Comparison of ENCODE assay signal across 25 cellular contexts in genomic region chr1:6329392-6329791, GRCh38.
A peak's percentile ranks its signal among the peaks of the same experiment; 100 is the strongest.
DNase-seq lines count a peak whose midpoint lies in the region; ATAC-seq and TF ChIP-seq lines count a peak whose summit lies in the region.
"Had no signal": no experiment of that assay in that cellular context is flagged by ENCODE, and none has a peak within 500 bp of the region (broad histone marks: within the 10 kb centered on the region; RNA-seq: fewer than 3 reads in every experiment).

No MANE protein-coding gene starts in this region.

- H3K4me3 Mint-ChIP-seq in nephron progenitor cell: no peak overlapping the region
- no peak overlapping the region for H3K4me3 Mint-ChIP-seq in activated naive CD8-positive, alpha-beta T cell treated with anti-CD3 and anti-CD28 coated beads, Interleukin-2, amount 50 U/mL, for 24 hours
- H3K4me3 Mint-ChIP-seq: activated CD8-positive, alpha-beta T cell treated with anti-CD3 and anti-CD28 coated beads, Interleukin-2, amount 10 ng/mL, durations not matched to agents 7 days and 5 days; activated naive CD8-positive, alpha-beta T cell; activated T-cell treated with anti-CD3 and anti-CD28 coated beads, Interleukin-2, amount 50 U/mL, for 72 hours; CD4-positive, CD25-positive, alpha-beta regulatory T cell; GM23338; IgD-negative memory B cell; memory B cell had no signal

- H3K36me3 Mint-ChIP-seq in nephron progenitor cell (ENCODE audit: low read depth): peaks cover 4% of the 10 kb centered on the region
- H3K36me3 Mint-ChIP-seq in activated naive CD8-positive, alpha-beta T cell treated with anti-CD3 and anti-CD28 coated beads, Interleukin-2, amount 50 U/mL, for 24 hours (ENCODE audit: low read depth): peaks cover 7% of the 10 kb centered on the region

- H3K9me3 ChIP-seq in fibroblast of lung (ENCODE audit: control insufficient read depth, insufficient read depth, low read depth, low read length): no peaks in the 10 kb centered on the region
- H3K9me3 ChIP-seq: thoracic aorta had no signal

- no peak overlapping the region for H3K9ac ChIP-seq in fibroblast of lung (ENCODE audit: insufficient read depth, low read length)

- no peaks in the 10 kb centered on the region for H3K27me3 Mint-ChIP-seq in nephron progenitor cell (ENCODE audit: low read depth, poor library complexity)
- H3K27me3 Mint-ChIP-seq in activated naive CD8-positive, alpha-beta T cell treated with anti-CD3 and anti-CD28 coated beads, Interleukin-2, amount 50 U/mL, for 24 hours: no peaks in the 10 kb centered on the region
- H3K27me3 Mint-ChIP-seq: activated naive CD8-positive, alpha-beta T cell; CD4-positive, CD25-positive, alpha-beta regulatory T cell; IgD-negative memory B cell; memory B cell had no signal

- peaks cover 29% of the 10 kb centered on the region for H3K4me1 Mint-ChIP-seq in nephron progenitor cell
- H3K4me1 Mint-ChIP-seq in activated naive CD8-positive, alpha-beta T cell treated with anti-CD3 and anti-CD28 coated beads, Interleukin-2, amount 50 U/mL, for 24 hours: no peaks in the 10 kb centered on the region
- H3K4me1 Mint-ChIP-seq: CD4-positive, CD25-positive, alpha-beta regulatory T cell; GM23338; IgD-negative memory B cell; memory B cell had no signal

- no peak for ATAC-seq in activated naive CD8-positive, alpha-beta T cell treated with anti-CD3 and anti-CD28 coated beads, Interleukin-2, amount 50 U/mL, for 24 hours
- ATAC-seq in foreskin keratinocyte: no peak
- ATAC-seq: activated CD8-positive, alpha-beta T cell treated with anti-CD3 and anti-CD28 coated beads, Interleukin-2, amount 10 ng/mL, durations not matched to agents 7 days and 5 days; activated T-cell treated with anti-CD3 and anti-CD28 coated beads, Interleukin-2, amount 50 U/mL, for 72 hours; GM23338 had no signal

- H3K4me1 ChIP-seq in fibroblast of lung (ENCODE audit: control insufficient read depth, extremely low read depth, insufficient read depth, low read length) (peaks cover 9% of the 10 kb centered on the region), foreskin keratinocyte (peaks cover 14% of the 10 kb centered on the region)

- no peak overlapping the region for H2AFZ ChIP-seq in fibroblast of lung (ENCODE audit: low read length)
- H2AFZ ChIP-seq: GM23338 had no signal

- TF ChIP-seq CTCF in fibroblast of lung (conservative IDR thresholded peaks at IDR 0.05 in 1 of 2, IDR thresholded peaks at IDR 0.05 in 1 of 2; ENCODE audit: low read depth in 1 of 2, low read length in 2 of 2): no peak
- TF ChIP-seq CTCF in nephron progenitor cell (IDR thresholded peaks at IDR 0.05): no peak
- no peak for TF ChIP-seq CTCF in foreskin keratinocyte (conservative IDR thresholded peaks at IDR 0.05)

- no peak overlapping the region for H3K27ac ChIP-seq in fibroblast of lung (ENCODE audit: insufficient read depth, low read length)
- no peak overlapping the region for H3K27ac ChIP-seq in foreskin keratinocyte
- H3K27ac ChIP-seq: cardiac muscle cell, thoracic aorta had no signal

- H3K27ac Mint-ChIP-seq in nephron progenitor cell: peak overlapping the region; percentile 30
- no peak overlapping the region for H3K27ac Mint-ChIP-seq in activated naive CD8-positive, alpha-beta T cell treated with anti-CD3 and anti-CD28 coated beads, Interleukin-2, amount 50 U/mL, for 24 hours
- H3K27ac Mint-ChIP-seq: activated CD8-positive, alpha-beta T cell treated with anti-CD3 and anti-CD28 coated beads, Interleukin-2, amount 10 ng/mL, durations not matched to agents 7 days and 5 days; activated naive CD8-positive, alpha-beta T cell; activated T-cell treated with anti-CD3 and anti-CD28 coated beads, Interleukin-2, amount 50 U/mL, for 72 hours; CD4-positive, CD25-positive, alpha-beta regulatory T cell; GM23338; IgD-negative memory B cell; memory B cell had no signal

- H3K27me3 ChIP-seq in fibroblast of lung (ENCODE audit: control insufficient read depth, insufficient read depth, low read length) (no peaks in the 10 kb centered on the region), foreskin keratinocyte (no peaks in the 10 kb centered on the region)
- H3K27me3 ChIP-seq: cardiac muscle cell had no signal

- no peak overlapping the region for H3K4me3 ChIP-seq in fibroblast of lung (replicated peaks in 1 of 4; ENCODE audit: control extremely low read depth in 1 of 4, insufficient read depth in 1 of 4, low read depth in 3 of 4, low read length in 4 of 4)
- H3K4me3 ChIP-seq: cardiac muscle cell, GM23338, thoracic aorta had no signal

- H3K4me2 ChIP-seq in fibroblast of lung (ENCODE audit: extremely low read depth, insufficient read depth, low read length): peak overlapping the region; percentile 56
- H3K4me2 ChIP-seq: GM23338 had no signal

- no peaks in the 10 kb centered on the region for H4K20me1 ChIP-seq in fibroblast of lung (ENCODE audit: control insufficient read depth, extremely low read depth, insufficient read depth, low read length)

- no peaks in the 10 kb centered on the region for H3K79me2 ChIP-seq in fibroblast of lung (ENCODE audit: control insufficient read depth, insufficient read depth, low read length)

- no peaks in the 10 kb centered on the region for H3K9me3 Mint-ChIP-seq in nephron progenitor cell
- H3K9me3 Mint-ChIP-seq in activated naive CD8-positive, alpha-beta T cell treated with anti-CD3 and anti-CD28 coated beads, Interleukin-2, amount 50 U/mL, for 24 hours: no peaks in the 10 kb centered on the region
- H3K9me3 Mint-ChIP-seq: activated T-cell treated with anti-CD3 and anti-CD28 coated beads, Interleukin-2, amount 50 U/mL, for 72 hours; CD4-positive, CD25-positive, alpha-beta regulatory T cell; GM23338; IgD-negative memory B cell; memory B cell had no signal

- peaks cover 4% of the 10 kb centered on the region for H3K36me3 ChIP-seq in fibroblast of lung (ENCODE audit: control insufficient read depth, insufficient read depth, low read length)
- H3K36me3 ChIP-seq: cardiac muscle cell had no signal

- DNase-seq in AG08396 (ENCODE audit: low spot score) (peak; percentile 35), NCI-H1694 (lab: John Stamatoyannopoulos, UW) (peak; percentile 26), fibroblast of lung (ENCODE audit: low read depth in 2 of 2) (peak; percentile 36 to 50), nephron progenitor cell (no peak), DMS53 treated with DMSO at 0.1 percent for 48 hours (lab: John Stamatoyannopoulos, UW; ENCODE audit: unreplicated experiment) (no peak), foreskin keratinocyte (no peak), NCI-H226 (no peak)
- DNase-seq in activated naive CD8-positive, alpha-beta T cell treated with anti-CD3 and anti-CD28 coated beads, Interleukin-2, amount 50 U/mL, for 24 hours: no peak
- DNase-seq: activated CD8-positive, alpha-beta T cell treated with anti-CD3 and anti-CD28 coated beads, Interleukin-2, amount 10 ng/mL, durations not matched to agents 7 days and 5 days; activated T-cell treated with anti-CD3 and anti-CD28 coated beads, Interleukin-2, amount 50 U/mL, for 72 hours; CD4-positive, CD25-positive, alpha-beta regulatory T cell; DMS53; islet precursor cell; MM.1S; NCI-H2081; NCI-H69; OCI-M1; stimulated activated CD4-positive, alpha-beta T cell treated with anti-CD3 and anti-CD28 coated beads, Interleukin-12 subunit alpha, Interleukin-12 subunit beta, amount 100 ng/mL, for 4 hours; T-helper 2 cell had no signal

Comparison
In these comparisons a context has a peak if more than half of its experiments do, and no peak if none do; other contexts are left out.
1. DNase-seq: peak in AG08396 (single experiment), NCI-H1694 (single experiment) and fibroblast of lung (2 of 2); none in nephron progenitor cell (single experiment), activated naive CD8-positive, alpha-beta T cell treated with anti-CD3 and anti-CD28 coated beads, Interleukin-2, amount 50 U/mL, for 24 hours (single experiment), DMS53 treated with DMSO at 0.1 percent for 48 hours (single experiment), foreskin keratinocyte (0 of 2) and NCI-H226 (single experiment).